Comparison of ENCODE assay signal across 17 cellular contexts in the genomic region with DNA sequence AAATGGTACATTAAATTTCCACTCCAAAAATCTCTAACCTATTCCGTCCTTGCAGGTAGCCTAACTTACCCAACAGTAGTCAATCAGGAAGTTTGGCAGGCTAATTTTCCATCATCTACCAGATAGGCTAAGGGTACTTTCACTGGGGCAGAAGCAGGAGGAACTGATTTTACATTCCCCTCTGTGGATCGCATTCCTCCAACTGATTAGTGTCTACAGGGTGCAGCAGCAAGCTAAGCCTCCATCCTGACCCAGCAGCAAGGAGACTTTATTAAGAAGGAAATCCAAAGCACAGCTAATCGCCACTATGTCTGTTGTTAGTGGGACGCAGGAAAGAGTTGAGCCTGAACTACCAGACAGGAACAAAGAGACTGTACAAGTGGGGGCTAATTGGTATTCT.
"Had no signal": no experiment of that assay in that cellular context is flagged by ENCODE, and none has a peak within 500 bp of the region (broad histone marks: within the 10 kb centered on the region; RNA-seq: fewer than 3 reads in every experiment).

No MANE protein-coding gene starts in this region.

- ATAC-seq: effector memory CD8-positive, alpha-beta T cell; lower lobe of right lung had no signal

- H3K36me3 ChIP-seq: lower lobe of right lung, suprapubic skin, transverse colon, vagina had no signal

- H3K9me3 Mint-ChIP-seq: effector memory CD8-positive, alpha-beta T cell had no signal

- H3K27me3 Mint-ChIP-seq: activated CD8-positive, alpha-beta memory T cell treated with anti-CD3 and anti-CD28 coated beads, Interleukin-2, amount 10 ng/mL, durations not matched to agents 7 days and 5 days; effector memory CD8-positive, alpha-beta T cell had no signal

- H3K9me3 ChIP-seq: lower lobe of right lung, SK-N-SH, suprapubic skin, transverse colon, vagina had no signal

- H3K4me2 ChIP-seq: SK-N-SH had no signal

- H3K27ac ChIP-seq: lower lobe of right lung, suprapubic skin, transverse colon, vagina had no signal

- H3K4me3 Mint-ChIP-seq: activated CD8-positive, alpha-beta memory T cell treated with anti-CD3 and anti-CD28 coated beads, Interleukin-2, amount 10 ng/mL, durations not matched to agents 7 days and 5 days; nephron progenitor cell had no signal

- DNase-seq: activated CD4-positive, alpha-beta T cell treated with anti-CD3 and anti-CD28 coated beads for 1 hour; activated CD4-positive, alpha-beta T cell treated with anti-CD3 and anti-CD28 coated beads, Interleukin-2, amount 50 U/mL, for 48 hours; activated CD8-positive, alpha-beta memory T cell treated with anti-CD3 and anti-CD28 coated beads, Interleukin-2, amount 10 ng/mL, durations not matched to agents 7 days and 5 days; activated naive CD4-positive, alpha-beta T cell treated with anti-CD3 and anti-CD28 coated beads, Interleukin-2, amount 50 U/mL, for 16 hours; amygdala; effector memory CD8-positive, alpha-beta T cell; hippocampal formation; lower lobe of right lung; midbrain; nephron progenitor cell; retina; SK-N-SH; stimulated activated CD8-positive, alpha-beta memory T cell treated with anti-CD3 and anti-CD28 coated beads, Interleukin-4, amount 100 ng/mL, for 48 hours; stimulated activated naive CD4-positive, alpha-beta T cell treated with Interleukin-2 at 50 U/mL for 16 hours; transverse colon had no signal

- H3K4me3 ChIP-seq: lower lobe of right lung, suprapubic skin, transverse colon, vagina had no signal

- H3K9ac ChIP-seq: SK-N-SH had no signal

- H3K4me1 ChIP-seq: lower lobe of right lung, suprapubic skin, transverse colon, vagina had no signal

- H3K27me3 ChIP-seq: suprapubic skin, transverse colon, vagina had no signal
